In genomic region chr15:66609876-66610275, GRCh38 we compare ENCODE assay signal across 21 cellular contexts. TPM values are rescaled to one million over a fixed set of nuclear protein-coding genes. Genes with fewer than 3 reads are reported as not detected.
DNase-seq lines count a peak whose midpoint lies in the region; ATAC-seq and TF ChIP-seq lines count a peak whose summit lies in the region.
"Had no signal": no experiment of that assay in that cellular context is flagged by ENCODE, and none has a peak within 500 bp of the region (broad histone marks: within the 10 kb centered on the region; RNA-seq: fewer than 3 reads in every experiment).

No MANE protein-coding gene starts in this region.

- H3K36me3 ChIP-seq in H7 (replicated peaks; ENCODE audit: control insufficient read depth, insufficient read depth, low read length) (no peaks in the 10 kb centered on the region), endodermal cell (ENCODE audit: control insufficient read depth, insufficient read depth, low read length) (no peaks in the 10 kb centered on the region), spleen (no peaks in the 10 kb centered on the region)
- H3K36me3 ChIP-seq: BLaER1 treated with 17β-estradiol and CSF1 and Interleukin-3, amounts not matched to agents 10 nM and 100 nM; HAP-1 had no signal

- H3K27ac ChIP-seq in endodermal cell (ENCODE audit: low read depth, low read length) (no peak overlapping the region), spleen (no peak overlapping the region)
- H3K27ac ChIP-seq: A549; BLaER1 treated with 17β-estradiol and CSF1 and Interleukin-3, amounts not matched to agents 10 nM and 100 nM; GM23248 had no signal

- no peaks in the 10 kb centered on the region for H3K9me3 Mint-ChIP-seq in endodermal cell
- H3K9me3 Mint-ChIP-seq: HFFc6 had no signal

- TF ChIP-seq CTCF in endodermal cell (conservative IDR thresholded peaks at IDR 0.05) = no peak
- TF ChIP-seq CTCF in spleen (IDR thresholded peaks at IDR 0.05 in 8 of 11, conservative IDR thresholded peaks at IDR 0.05 in 3 of 11) = no peak

- peaks cover 7% of the 10 kb centered on the region for H3K4me1 Mint-ChIP-seq in endodermal cell

- no peaks in the 10 kb centered on the region for H3K4me1 ChIP-seq in endodermal cell (ENCODE audit: control insufficient read depth, insufficient read depth, low read length)
- peaks cover 0 to 19% (median 14%) of the 10 kb centered on the region in 6 donors for H3K4me1 ChIP-seq in spleen
- H3K4me1 ChIP-seq: A549, HAP-1 had no signal

- no peak overlapping the region for H3K4me3 ChIP-seq in H7 (ENCODE audit: insufficient read depth, low read depth, low read length)
- H3K4me3 ChIP-seq in endodermal cell (ENCODE audit: low read length) = no peak overlapping the region
- no peak overlapping the region for H3K4me3 ChIP-seq in spleen
- H3K4me3 ChIP-seq: A549; BLaER1 treated with 17β-estradiol and CSF1 and Interleukin-3, amounts not matched to agents 10 nM and 100 nM; GM23248; HAP-1 had no signal

- H3K9me3 ChIP-seq in endodermal cell (ENCODE audit: control insufficient read depth, low read length) (no peaks in the 10 kb centered on the region), spleen (no peaks in the 10 kb centered on the region)
- H3K9me3 ChIP-seq: A549; BE2C; BLaER1 treated with 17β-estradiol and CSF1 and Interleukin-3, amounts not matched to agents 10 nM and 100 nM; HAP-1 had no signal

- H3K36me3 Mint-ChIP-seq in endodermal cell (ENCODE audit: low read depth) = no peaks in the 10 kb centered on the region
- H3K36me3 Mint-ChIP-seq: CD4-positive, alpha-beta memory T cell had no signal

- no peak overlapping the region for H3K27ac Mint-ChIP-seq in endodermal cell
- H3K27ac Mint-ChIP-seq: HFFc6 had no signal

- no peaks in the 10 kb centered on the region for H3K27me3 Mint-ChIP-seq in endodermal cell (ENCODE audit: insufficient read depth)
- H3K27me3 Mint-ChIP-seq: CD4-positive, alpha-beta memory T cell had no signal

- intact Hi-C loops in spleen (cut with DNase I; ENCODE audit: low total_unique reads) = no loop called here

- peak; percentile 31 for DNase-seq in H7
- DNase-seq in endodermal cell = peak; percentile 43
- DNase-seq in spleen = peak; percentile 39
- no peak for DNase-seq in NCI-H345 (lab: John Stamatoyannopoulos, UW)
- DNase-seq in stimulated activated naive CD4-positive, alpha-beta T cell treated with Interleukin-2 at 50 U/mL for 16 hours (lab: John Stamatoyannopoulos, UW) = no peak
- DNase-seq: 8988T; ACHN; AML-193; BE2C; Calu3; CD4-positive, alpha-beta memory T cell; COR-L47; DMS53; DMS79 treated with DMSO at 0.1 percent for 48 hours; GF-D8; GM23248; HFFc6 had no signal

- H3K27me3 ChIP-seq in H7 (ENCODE audit: control insufficient read depth, insufficient read depth, low read length) (no peaks in the 10 kb centered on the region), endodermal cell (ENCODE audit: control insufficient read depth, insufficient read depth, low read length, poor library complexity, severe bottlenecking) (no peaks in the 10 kb centered on the region), spleen (replicated peaks in 1 of 7) (peaks cover 0 to under 1% (median 0%) of the 10 kb centered on the region in 7 donors)
- H3K27me3 ChIP-seq: BE2C; BLaER1 treated with 17β-estradiol and CSF1 and Interleukin-3, amounts not matched to agents 10 nM and 100 nM had no signal

- H3K4me3 Mint-ChIP-seq in endodermal cell = no peak overlapping the region
- H3K4me3 Mint-ChIP-seq: CD4-positive, alpha-beta memory T cell; HFFc6 had no signal

- no peak for ATAC-seq in GM18907 (IDR thresholded peaks at IDR 0.05; ENCODE audit: unreplicated experiment)

- H3K9ac ChIP-seq in endodermal cell (ENCODE audit: extremely low read depth, low read length, poor library complexity, severe bottlenecking) = no peak overlapping the region
- H3K9ac ChIP-seq: BLaER1 treated with 17β-estradiol and CSF1 and Interleukin-3, amounts not matched to agents 10 nM and 100 nM; GM23248 had no signal

- no peak for TF ChIP-seq POLR2A in spleen (IDR thresholded peaks at IDR 0.05)

- WGBS in endodermal cell (ENCODE audit: insufficient coverage in 1 of 2, insufficient read length in 1 of 2), 2 experiments = 62 to 74% methylated on average over 5 of the region's 5 CpGs
- WGBS in spleen, 5 donors = 84 to 92% (median 88%) methylated on average over 4 to 5 of the region's 5 CpGs

RNA-seq across cellular contexts. Expression of gene LCTL, which starts 44.1 kb away (rescaled TPM):
- total RNA-seq in H7 (2014; rRNA removed; shearing (Covaris generic)) = 1.9 TPM in 2 replicates
- total RNA-seq in endodermal cell = under 1 TPM; 0.51 to 0.77 TPM
- polyA plus RNA-seq in endodermal cell (2013, experiment 1 of 2) = 2.2 TPM
- polyA plus RNA-seq in endodermal cell (2013, experiment 2 of 2) = 4.4 TPM
- total RNA-seq in spleen = not detected
- not detected for polyA plus RNA-seq in spleen
- total RNA-seq: CD4-positive, alpha-beta memory T cell; GM23248 had no signal
- polyA plus RNA-seq: A549; CD4-positive, alpha-beta memory T cell had no signal

Comparison
In these comparisons a context has a peak if more than half of its experiments do, and no peak if none do; other contexts are left out.
1. DNase-seq: peak in H7 (single experiment), endodermal cell (single experiment) and spleen (single experiment); none in NCI-H345 (single experiment) and stimulated activated naive CD4-positive, alpha-beta T cell treated with Interleukin-2 at 50 U/mL for 16 hours (single experiment).